Comparison of ENCODE assay signal across 18 cellular contexts in genomic region chr17:77225246-77225645, GRCh38.
"Had no signal": no experiment of that assay in that cellular context is flagged by ENCODE, and none has a peak within 500 bp of the region (broad histone marks: within the 10 kb centered on the region; RNA-seq: fewer than 3 reads in every experiment).

No MANE protein-coding gene starts in this region.

- DNase-seq: KBM-7, MV-4-11, NCI-H1092, NCI-H1436, NCI-H187, NCI-H2029, NCI-H2081 treated with DMSO at 0.1 percent for 48 hours, NCI-H2171 treated with DMSO at 0.1 percent for 48 hours, NCI-H345, NCI-H510A, NCI-H524 treated with DMSO at 0.1 percent for 48 hours, NCI-H69, NCI-H774, Right ventricle myocardium superior, RPMI8226, SIG-M5 had no signal

- H3K4me3 ChIP-seq: SJSA1, SK-N-MC had no signal

- H3K27me3 ChIP-seq: SJSA1 had no signal

- H3K27ac ChIP-seq: SJSA1, SK-N-MC had no signal
